Comparison of ENCODE assay signal across 14 cellular contexts in the genomic region with DNA sequence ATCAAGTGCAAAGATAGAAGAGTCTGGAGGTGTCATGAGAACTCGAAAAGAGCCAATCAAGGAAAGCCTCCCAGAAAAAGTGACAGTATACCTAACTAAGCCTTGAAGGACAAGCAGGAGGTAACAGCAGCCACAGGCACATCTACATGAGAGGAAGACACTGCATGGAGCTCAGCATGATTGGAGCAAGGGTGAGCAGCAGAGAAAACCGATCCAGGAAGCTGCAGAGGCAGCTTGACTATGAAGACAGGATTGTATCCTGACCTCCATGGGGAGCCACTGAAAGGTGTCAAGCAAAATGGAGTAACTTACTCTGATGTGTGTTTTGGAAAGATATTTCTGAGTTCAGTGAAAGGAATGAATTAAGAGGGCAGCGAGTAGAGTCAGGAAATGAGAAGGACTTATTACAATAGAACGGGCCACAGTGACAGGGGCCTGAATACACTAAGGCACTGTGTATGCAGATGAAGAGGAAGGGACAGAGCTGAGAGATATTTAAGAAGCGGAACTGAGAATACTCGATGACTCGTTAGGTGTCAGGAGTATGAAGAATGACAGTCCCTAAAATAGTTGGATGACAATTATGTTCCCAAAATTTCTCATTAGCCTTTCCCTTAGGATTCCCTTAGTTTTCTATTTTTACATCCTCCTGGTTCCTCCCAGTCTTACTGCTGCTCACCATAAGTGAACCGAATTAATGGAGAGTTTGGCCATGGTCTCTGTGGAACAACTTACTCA.
DNase-seq lines count a peak whose midpoint lies in the region; ATAC-seq and TF ChIP-seq lines count a peak whose summit lies in the region.
"Had no signal": no experiment of that assay in that cellular context is flagged by ENCODE, and none has a peak within 500 bp of the region (broad histone marks: within the 10 kb centered on the region; RNA-seq: fewer than 3 reads in every experiment).

No MANE protein-coding gene starts in this region.

- H3K79me2 ChIP-seq in PC-3 (ENCODE audit: low read length), result no peaks in the 10 kb centered on the region

- H3K9me2 ChIP-seq in PC-3 (replicated peaks; ENCODE audit: low read length), result no peaks in the 10 kb centered on the region

- intact Hi-C loops in PC-3 (cut with micrococcal nuclease), result no loop called here
- intact Hi-C loops in sciatic nerve (cut with DNase I), result no loop called here

- DNase-seq in PC-3, result no peak
- DNase-seq in sciatic nerve (ENCODE audit: low spot score), result no peak
- no peak for DNase-seq in WERI-Rb-1
- no peak for DNase-seq in NCI-H2171 (lab: John Stamatoyannopoulos, UW)
- no peak for DNase-seq in activated CD8-positive, alpha-beta memory T cell treated with anti-CD3 and anti-CD28 coated beads, Interleukin-2, amount 10 ng/mL, durations not matched to agents 7 days and 5 days
- DNase-seq: activated T-cell treated with anti-CD3 and anti-CD28 coated beads, Interleukin-2, amount 50 U/mL, for 72 hours; DND-41; MG63; NCI-H774; T-helper 9 cell had no signal

- ATAC-seq in GM19025 (IDR thresholded peaks at IDR 0.05; ENCODE audit: low read depth, unreplicated experiment) (peak; percentile 85), HG02884 (IDR thresholded peaks at IDR 0.05; ENCODE audit: unreplicated experiment) (peak; percentile 99), PC-3 (peak; percentile 5; the same call in 1 of the 2 replicates), sciatic nerve (peak; percentile 45)
- no peak for ATAC-seq in activated CD8-positive, alpha-beta memory T cell treated with anti-CD3 and anti-CD28 coated beads, Interleukin-2, amount 10 ng/mL, durations not matched to agents 7 days and 5 days
- ATAC-seq: activated T-cell treated with anti-CD3 and anti-CD28 coated beads, Interleukin-2, amount 50 U/mL, for 72 hours had no signal

- H2AFZ ChIP-seq in PC-3 (ENCODE audit: low read length), result peak overlapping the region; percentile 10; the same call in 1 of the 2 replicates

- no peak overlapping the region for H3K9ac ChIP-seq in PC-3 (ENCODE audit: low read length)

- H3K4me3 ChIP-seq in PC-3 (ENCODE audit: low read length) (no peak overlapping the region), WERI-Rb-1 (ENCODE audit: low read depth, low read length) (no peak overlapping the region)
- H3K4me3 ChIP-seq: cardiac muscle cell, MG63 had no signal

- H3K27me3 Mint-ChIP-seq in activated CD8-positive, alpha-beta memory T cell treated with anti-CD3 and anti-CD28 coated beads, Interleukin-2, amount 10 ng/mL, durations not matched to agents 7 days and 5 days, result peaks cover 55% of the 10 kb centered on the region

- no peaks in the 10 kb centered on the region for H3K9me3 Mint-ChIP-seq in activated CD8-positive, alpha-beta memory T cell treated with anti-CD3 and anti-CD28 coated beads, Interleukin-2, amount 10 ng/mL, durations not matched to agents 7 days and 5 days (ENCODE audit: low read depth)
- H3K9me3 Mint-ChIP-seq: activated T-cell treated with anti-CD3 and anti-CD28 coated beads, Interleukin-2, amount 50 U/mL, for 72 hours had no signal

- H3K27ac ChIP-seq in PC-3 (ENCODE audit: low read length) (no peak overlapping the region), WERI-Rb-1 (no peak overlapping the region)
- H3K27ac ChIP-seq: cardiac muscle cell had no signal

- peaks cover 51% of the 10 kb centered on the region for H3K4me1 ChIP-seq in PC-3 (ENCODE audit: insufficient read depth, low read length)

- no TSS peak for BruUV-seq in PC-3 (replicated peaks; lab: Mats Ljungman, UMichigan)

- H3K4me1 Mint-ChIP-seq in activated CD8-positive, alpha-beta memory T cell treated with anti-CD3 and anti-CD28 coated beads, Interleukin-2, amount 10 ng/mL, durations not matched to agents 7 days and 5 days, result no peaks in the 10 kb centered on the region

- H3K36me3 ChIP-seq in PC-3 (ENCODE audit: low read depth, low read length), result no peaks in the 10 kb centered on the region
- H3K36me3 ChIP-seq in WERI-Rb-1, result no peaks in the 10 kb centered on the region
- H3K36me3 ChIP-seq: cardiac muscle cell, MG63 had no signal

- H3K9me3 ChIP-seq in PC-3 (ENCODE audit: low read length) (no peaks in the 10 kb centered on the region), WERI-Rb-1 (ENCODE audit: severe bottlenecking) (no peaks in the 10 kb centered on the region)
- H3K9me3 ChIP-seq: MG63 had no signal

- H3F3A ChIP-seq in PC-3 (ENCODE audit: low read length, unreplicated experiment), result no peaks in the 10 kb centered on the region

- no peak overlapping the region for H3K4me3 Mint-ChIP-seq in activated CD8-positive, alpha-beta memory T cell treated with anti-CD3 and anti-CD28 coated beads, Interleukin-2, amount 10 ng/mL, durations not matched to agents 7 days and 5 days
- H3K4me3 Mint-ChIP-seq: activated T-cell treated with anti-CD3 and anti-CD28 coated beads, Interleukin-2, amount 50 U/mL, for 72 hours had no signal

- H3K27me3 ChIP-seq in PC-3 (ENCODE audit: low read length) (no peaks in the 10 kb centered on the region), WERI-Rb-1 (ENCODE audit: insufficient read depth, low read depth, severe bottlenecking) (no peaks in the 10 kb centered on the region)
- H3K27me3 ChIP-seq: cardiac muscle cell, MG63 had no signal

- peak overlapping the region; percentile 46 for H3K4me2 ChIP-seq in PC-3 (ENCODE audit: low read length)

- TF ChIP-seq CTCF in PC-3 (conservative IDR thresholded peaks at IDR 0.05; ENCODE audit: low read depth, low read length) (no peak), WERI-Rb-1 (IDR thresholded peaks at IDR 0.05; ENCODE audit: low read depth, low read length) (no peak)

- POLR2A ChIA-PET in PC-3 (lab: Charles Lee; ENCODE audit: unreplicated experiment), result no interaction called here

- H3K36me3 Mint-ChIP-seq in activated CD8-positive, alpha-beta memory T cell treated with anti-CD3 and anti-CD28 coated beads, Interleukin-2, amount 10 ng/mL, durations not matched to agents 7 days and 5 days, result no peaks in the 10 kb centered on the region

- CTCF ChIA-PET in PC-3 (lab: Charles Lee), result no interaction called here
- CTCF ChIA-PET in activated CD8-positive, alpha-beta memory T cell treated with anti-CD3 and anti-CD28 coated beads, Interleukin-2, amount 10 ng/mL, durations not matched to agents 7 days and 5 days (lab: Charles Lee), result no interaction called here

- H4K20me1 ChIP-seq in PC-3 (ENCODE audit: low read length), result no peaks in the 10 kb centered on the region

- H3K27ac Mint-ChIP-seq in activated CD8-positive, alpha-beta memory T cell treated with anti-CD3 and anti-CD28 coated beads, Interleukin-2, amount 10 ng/mL, durations not matched to agents 7 days and 5 days, result no peak overlapping the region
- H3K27ac Mint-ChIP-seq: activated T-cell treated with anti-CD3 and anti-CD28 coated beads, Interleukin-2, amount 50 U/mL, for 72 hours; progenitor cell of endocrine pancreas had no signal
